1 cellular context compared by ENCODE assay signal in genomic region chr2:145006957-145007672, GRCh38.
TF ChIP-seq lines count a peak whose summit lies in the region.

No MANE protein-coding gene starts in this region.

TF ChIP-seq in SK-N-SH, 30 proteins besides CTCF, POLR2A, EP300 and RAD21 (continued from another document):
- TF ChIP-seq IRF3 (IDR thresholded peaks at IDR 0.05; ENCODE audit: low read depth, low read length): no peak
- no peak for TF ChIP-seq MXI1 (IDR thresholded peaks at IDR 0.05; ENCODE audit: low read depth, low read length)
- TF ChIP-seq, protein P1, sequence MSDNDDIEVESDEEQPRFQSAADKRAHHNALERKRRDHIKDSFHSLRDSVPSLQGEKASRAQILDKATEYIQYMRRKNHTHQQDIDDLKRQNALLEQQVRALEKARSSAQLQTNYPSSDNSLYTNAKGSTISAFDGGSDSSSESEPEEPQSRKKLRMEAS (IDR thresholded peaks at IDR 0.05; ENCODE audit: low read depth): peak; percentile 17
- TF ChIP-seq NRF1 (IDR thresholded peaks at IDR 0.05; ENCODE audit: low read depth, low read length): no peak
- peak; percentile 77 for TF ChIP-seq MEF2A (IDR thresholded peaks at IDR 0.05; ENCODE audit: borderline replicate concordance, low read depth)
- no peak for TF ChIP-seq RCOR1 (IDR thresholded peaks at IDR 0.05; ENCODE audit: low read length)
- peak; percentile 78; the same call in 1 of the 2 replicates for TF ChIP-seq FOXM1 (IDR thresholded peaks at IDR 0.05; ENCODE audit: low read depth)
- TF ChIP-seq EZH2phosphoT487 (IDR thresholded peaks at IDR 0.05; ENCODE audit: borderline replicate concordance, low read depth): no peak
- TF ChIP-seq NFIC (IDR thresholded peaks at IDR 0.05; ENCODE audit: borderline replicate concordance): peak; percentile 97
- peak; percentile 87; the same call in 1 of the 2 replicates for TF ChIP-seq RXRA (IDR thresholded peaks at IDR 0.05; ENCODE audit: borderline replicate concordance, low read depth)
- TF ChIP-seq PBX3 (IDR thresholded peaks at IDR 0.05): peak; percentile 92
- TF ChIP-seq SIN3A (IDR thresholded peaks at IDR 0.05; ENCODE audit: borderline replicate concordance, low read depth, low read length): peak; percentile 63; the same call in 1 of the 2 replicates
- peak; percentile 58 for TF ChIP-seq POLR2AphosphoS5 (IDR thresholded peaks at IDR 0.05; ENCODE audit: low read depth, low read length)
- TF ChIP-seq JUND (IDR thresholded peaks at IDR 0.05): peak; percentile 92
- TF ChIP-seq RFX5 (IDR thresholded peaks at IDR 0.05; ENCODE audit: low read length): no peak
- no peak for TF ChIP-seq FOXJ3 (CRISPR knock-in tag; IDR thresholded peaks at IDR 0.05)
- TF ChIP-seq, protein P2, sequence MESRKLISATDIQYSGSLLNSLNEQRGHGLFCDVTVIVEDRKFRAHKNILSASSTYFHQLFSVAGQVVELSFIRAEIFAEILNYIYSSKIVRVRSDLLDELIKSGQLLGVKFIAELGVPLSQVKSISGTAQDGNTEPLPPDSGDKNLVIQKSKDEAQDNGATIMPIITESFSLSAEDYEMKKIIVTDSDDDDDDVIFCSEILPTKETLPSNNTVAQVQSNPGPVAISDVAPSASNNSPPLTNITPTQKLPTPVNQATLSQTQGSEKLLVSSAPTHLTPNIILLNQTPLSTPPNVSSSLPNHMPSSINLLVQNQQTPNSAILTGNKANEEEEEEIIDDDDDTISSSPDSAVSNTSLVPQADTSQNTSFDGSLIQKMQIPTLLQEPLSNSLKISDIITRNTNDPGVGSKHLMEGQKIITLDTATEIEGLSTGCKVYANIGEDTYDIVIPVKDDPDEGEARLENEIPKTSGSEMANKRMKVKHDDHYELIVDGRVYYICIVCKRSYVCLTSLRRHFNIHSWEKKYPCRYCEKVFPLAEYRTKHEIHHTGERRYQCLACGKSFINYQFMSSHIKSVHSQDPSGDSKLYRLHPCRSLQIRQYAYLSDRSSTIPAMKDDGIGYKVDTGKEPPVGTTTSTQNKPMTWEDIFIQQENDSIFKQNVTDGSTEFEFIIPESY (IDR thresholded peaks at IDR 0.05; ENCODE audit: borderline replicate concordance, low read depth): 0 out of 2 replicates have a peak, but pooled peaks have one; percentile 66
TF ChIP-seq in SK-N-SH: peak in this region for 18.
